17 cellular contexts compared by ENCODE assay signal in the genomic region with DNA sequence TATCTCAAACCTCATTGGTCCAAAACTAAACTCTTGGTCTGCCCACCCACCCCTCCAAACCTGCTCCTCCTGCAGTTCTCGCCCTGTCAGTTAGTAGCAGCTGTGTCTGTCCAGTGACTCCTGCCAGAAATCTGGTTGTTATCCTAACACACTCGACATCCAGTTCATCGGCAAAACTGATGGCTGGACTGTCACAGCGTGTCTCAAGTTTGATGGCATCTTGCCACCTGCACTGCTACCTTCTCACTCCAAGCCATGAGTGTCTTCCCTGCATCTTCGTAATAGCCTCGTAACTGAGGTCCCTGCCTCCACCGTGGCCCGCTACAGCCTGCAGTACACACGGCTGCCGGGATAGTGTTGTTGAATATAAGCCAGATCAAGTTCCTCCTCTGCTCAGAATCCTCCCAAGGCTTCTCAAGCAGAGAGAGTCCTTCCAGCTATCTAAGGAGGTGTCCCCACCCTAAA.
DNase-seq lines count a peak whose midpoint lies in the region; ATAC-seq and TF ChIP-seq lines count a peak whose summit lies in the region.
"Had no signal": no experiment of that assay in that cellular context is flagged by ENCODE, and none has a peak within 500 bp of the region (broad histone marks: within the 10 kb centered on the region; RNA-seq: fewer than 3 reads in every experiment).

No MANE protein-coding gene starts in this region.

- no peak overlapping the region for H3K4me2 ChIP-seq in skeletal muscle satellite cell (ENCODE audit: low read length)

- H3K4me3 Mint-ChIP-seq in glutamatergic neuron (ENCODE audit: unreplicated experiment): no peak overlapping the region
- H3K4me3 Mint-ChIP-seq: activated CD4-positive, alpha-beta T cell treated with anti-CD3 and anti-CD28 coated beads, Interleukin-2, amount 10 ng/mL, durations not matched to agents 24 days and 14 days had no signal

- H3K4me3 ChIP-seq in skeletal muscle satellite cell (ENCODE audit: low read length): no peak overlapping the region
- H3K4me3 ChIP-seq: tibial nerve had no signal

- peak overlapping the region; percentile 8 for H3K27ac ChIP-seq in layer of hippocampus (ENCODE audit: low read depth, low read length)

- no peak for TF ChIP-seq POLR2A in GM18505 (IDR thresholded peaks at IDR 0.05; ENCODE audit: borderline replicate concordance, extremely low read depth, insufficient read depth, insufficient read length)

- no peak overlapping the region for H3K27ac Mint-ChIP-seq in glutamatergic neuron (ENCODE audit: unreplicated experiment)
- H3K27ac Mint-ChIP-seq: activated CD4-positive, alpha-beta T cell treated with anti-CD3 and anti-CD28 coated beads, Interleukin-2, amount 10 ng/mL, durations not matched to agents 24 days and 14 days had no signal

- peaks cover 43% of the 10 kb centered on the region for H3K4me1 ChIP-seq in skeletal muscle satellite cell (ENCODE audit: control insufficient read depth, insufficient read depth, low read length)

- no peaks in the 10 kb centered on the region for H3K36me3 Mint-ChIP-seq in glutamatergic neuron (ENCODE audit: unreplicated experiment)

- peak overlapping the region; percentile 73 for H3K9ac ChIP-seq in skeletal muscle satellite cell (ENCODE audit: low read depth, low read length)

- no peaks in the 10 kb centered on the region for H3K36me3 ChIP-seq in skeletal muscle satellite cell (ENCODE audit: insufficient read depth, low read length)

- no peaks in the 10 kb centered on the region for H3K27me3 Mint-ChIP-seq in glutamatergic neuron (ENCODE audit: unreplicated experiment)
- H3K27me3 Mint-ChIP-seq: activated CD4-positive, alpha-beta T cell treated with anti-CD3 and anti-CD28 coated beads, Interleukin-2, amount 10 ng/mL, durations not matched to agents 24 days and 14 days had no signal

- ATAC-seq in Right ventricle myocardium inferior: peak; percentile 71
- no peak for ATAC-seq in GM18505 (IDR thresholded peaks at IDR 0.05; ENCODE audit: unreplicated experiment)
- ATAC-seq: esophagus mucosa had no signal

- intact Hi-C loops in Right ventricle myocardium inferior (cut with DNase I): no loop called here
- intact Hi-C loops in cardiac septum (cut with DNase I): no loop called here

- H3K27me3 ChIP-seq in layer of hippocampus (ENCODE audit: control insufficient read depth, insufficient read depth, low read length) (no peaks in the 10 kb centered on the region), skeletal muscle satellite cell (ENCODE audit: control insufficient read depth, insufficient read depth, low read length) (no peaks in the 10 kb centered on the region)
- H3K27me3 ChIP-seq: tibial nerve had no signal

- no peaks in the 10 kb centered on the region for H3K9me3 Mint-ChIP-seq in glutamatergic neuron (ENCODE audit: unreplicated experiment)
- H3K9me3 Mint-ChIP-seq: activated CD4-positive, alpha-beta T cell treated with anti-CD3 and anti-CD28 coated beads, Interleukin-2, amount 10 ng/mL, durations not matched to agents 24 days and 14 days had no signal

- no peaks in the 10 kb centered on the region for H3K9me3 ChIP-seq in skeletal muscle satellite cell (replicated peaks; ENCODE audit: low read length)
- H3K9me3 ChIP-seq: tibial nerve had no signal

- no peak for TF ChIP-seq CTCF in glutamatergic neuron (IDR thresholded peaks at IDR 0.05; ENCODE audit: partially characterized antibody, unreplicated experiment)

- peaks cover 2% of the 10 kb centered on the region for H3K4me1 Mint-ChIP-seq in glutamatergic neuron (ENCODE audit: low read depth, unreplicated experiment)

- DNase-seq in Right ventricle myocardium inferior (ENCODE audit: missing footprints) (no peak), cardiac septum (ENCODE audit: low spot score) (no peak), LoVo (ENCODE audit: low spot score) (no peak), NCI-H128 (lab: John Stamatoyannopoulos, UW; ENCODE audit: unreplicated experiment) (no peak), glutamatergic neuron (no peak)
- DNase-seq: 8988T; activated CD4-positive, alpha-beta T cell treated with anti-CD3 and anti-CD28 coated beads, Interleukin-2, amount 10 ng/mL, durations not matched to agents 24 days and 14 days; activated CD8-positive, alpha-beta memory T cell treated with anti-CD3 and anti-CD28 coated beads, Interleukin-2, amount 50 U/mL, for 4 hours; GOT3; NCI-H1436; NCI-H2171; NCI-H526 treated with DMSO at 0.1 percent for 48 hours had no signal
